16 cellular contexts compared by ENCODE assay signal in genomic region chr15:92050220-92050898, GRCh38.
DNase-seq lines count a peak whose midpoint lies in the region; ATAC-seq and TF ChIP-seq lines count a peak whose summit lies in the region.
"Had no signal": no experiment of that assay in that cellular context is flagged by ENCODE, and none has a peak within 500 bp of the region (broad histone marks: within the 10 kb centered on the region; RNA-seq: fewer than 3 reads in every experiment).

No MANE protein-coding gene starts in this region.

- H3K27me3 ChIP-seq in cardiac muscle cell (no peaks in the 10 kb centered on the region), left ventricle myocardium inferior (ENCODE audit: low read depth) (no peaks in the 10 kb centered on the region)

- H3K36me3 Mint-ChIP-seq in activated T-helper 17 cell treated with anti-CD3 and anti-CD28 coated beads, Interleukin-2, amount 50 U/mL, for 72 hours (ENCODE audit: low read depth): no peaks in the 10 kb centered on the region
- no peaks in the 10 kb centered on the region for H3K36me3 Mint-ChIP-seq in stimulated activated memory B cell treated with anti-CD40 and anti-IgM and Interleukin-4, amounts not matched to agents 10 μg/mL and 1 μg/mL and 100 μg/mL, for 72 hours
- H3K36me3 Mint-ChIP-seq: CD4-positive, alpha-beta memory T cell had no signal

- DNase-seq in cardiac muscle cell (ENCODE audit: low read depth in 1 of 2, low spot score in 1 of 2) (no peak), left ventricle myocardium inferior (no peak), left lobe of liver (ENCODE audit: low spot score) (no peak), NCI-H2107 treated with DMSO at 0.1 percent for 48 hours (lab: John Stamatoyannopoulos, UW; ENCODE audit: unreplicated experiment) (no peak)
- DNase-seq: CD4-positive, alpha-beta memory T cell; DMS153; GDM1; GM23248; HCEC 1CT; KBM-7; NCI-H1694 treated with DMSO at 0.1 percent for 48 hours; NCI-H524 treated with DMSO at 0.1 percent for 48 hours had no signal

- no peak for ATAC-seq in activated T-helper 17 cell treated with anti-CD3 and anti-CD28 coated beads, Interleukin-2, amount 50 U/mL, for 72 hours (replicated peaks)
- ATAC-seq in left lobe of liver (peak; percentile 19), GM19035 (IDR thresholded peaks at IDR 0.05; ENCODE audit: unreplicated experiment) (no peak), GM21447 (IDR thresholded peaks at IDR 0.05; ENCODE audit: unreplicated experiment) (no peak)
- peak; percentile 13 for ATAC-seq in stimulated activated memory B cell treated with anti-CD40 and anti-IgM and Interleukin-4, amounts not matched to agents 10 μg/mL and 1 μg/mL and 100 μg/mL, for 72 hours

- TF ChIP-seq CTCF in cardiac muscle cell (IDR thresholded peaks at IDR 0.05; ENCODE audit: low read depth, low read length) (no peak), left ventricle myocardium inferior (IDR thresholded peaks at IDR 0.05; ENCODE audit: borderline replicate concordance) (no peak)

- H3K9me3 ChIP-seq in cardiac muscle cell (ENCODE audit: low read depth) (no peaks in the 10 kb centered on the region), left ventricle myocardium inferior (replicated peaks) (no peaks in the 10 kb centered on the region)

- H3K27ac Mint-ChIP-seq in activated T-helper 17 cell treated with anti-CD3 and anti-CD28 coated beads, Interleukin-2, amount 50 U/mL, for 72 hours: peak overlapping the region; percentile 2
- H3K27ac Mint-ChIP-seq in stimulated activated memory B cell treated with anti-CD40 and anti-IgM and Interleukin-4, amounts not matched to agents 10 μg/mL and 1 μg/mL and 100 μg/mL, for 72 hours: no peak overlapping the region

- H3K4me1 Mint-ChIP-seq in activated T-helper 17 cell treated with anti-CD3 and anti-CD28 coated beads, Interleukin-2, amount 50 U/mL, for 72 hours: peaks cover 15% of the 10 kb centered on the region
- H3K4me1 Mint-ChIP-seq in stimulated activated memory B cell treated with anti-CD40 and anti-IgM and Interleukin-4, amounts not matched to agents 10 μg/mL and 1 μg/mL and 100 μg/mL, for 72 hours: no peaks in the 10 kb centered on the region

- H3K27ac ChIP-seq in cardiac muscle cell: peak overlapping the region; percentile 15
- H3K27ac ChIP-seq in left ventricle myocardium inferior (replicated peaks): no peak overlapping the region
- H3K27ac ChIP-seq: GM23248 had no signal

- H3K4me1 ChIP-seq in cardiac muscle cell (ENCODE audit: low read depth): peaks cover 10% of the 10 kb centered on the region
- peaks cover 47% of the 10 kb centered on the region for H3K4me1 ChIP-seq in left ventricle myocardium inferior

- no peaks in the 10 kb centered on the region for H3K9me3 Mint-ChIP-seq in activated T-helper 17 cell treated with anti-CD3 and anti-CD28 coated beads, Interleukin-2, amount 50 U/mL, for 72 hours
- H3K9me3 Mint-ChIP-seq in stimulated activated memory B cell treated with anti-CD40 and anti-IgM and Interleukin-4, amounts not matched to agents 10 μg/mL and 1 μg/mL and 100 μg/mL, for 72 hours: peaks cover under 1% of the 10 kb centered on the region
- H3K9me3 Mint-ChIP-seq: CD4-positive, alpha-beta memory T cell had no signal

- intact Hi-C loops in left ventricle myocardium inferior (cut with micrococcal nuclease): no loop called here

- H3K4me3 ChIP-seq in cardiac muscle cell (no peak overlapping the region), left ventricle myocardium inferior (no peak overlapping the region)
- H3K4me3 ChIP-seq: GM23248 had no signal

- H3K36me3 ChIP-seq in cardiac muscle cell (no peaks in the 10 kb centered on the region), left ventricle myocardium inferior (no peaks in the 10 kb centered on the region)

- no peak overlapping the region for H3K4me3 Mint-ChIP-seq in activated T-helper 17 cell treated with anti-CD3 and anti-CD28 coated beads, Interleukin-2, amount 50 U/mL, for 72 hours
- no peak overlapping the region for H3K4me3 Mint-ChIP-seq in stimulated activated memory B cell treated with anti-CD40 and anti-IgM and Interleukin-4, amounts not matched to agents 10 μg/mL and 1 μg/mL and 100 μg/mL, for 72 hours
- H3K4me3 Mint-ChIP-seq: CD4-positive, alpha-beta memory T cell had no signal

- no peaks in the 10 kb centered on the region for H3K27me3 Mint-ChIP-seq in activated T-helper 17 cell treated with anti-CD3 and anti-CD28 coated beads, Interleukin-2, amount 50 U/mL, for 72 hours
- no peaks in the 10 kb centered on the region for H3K27me3 Mint-ChIP-seq in stimulated activated memory B cell treated with anti-CD40 and anti-IgM and Interleukin-4, amounts not matched to agents 10 μg/mL and 1 μg/mL and 100 μg/mL, for 72 hours
- H3K27me3 Mint-ChIP-seq: CD4-positive, alpha-beta memory T cell had no signal

Comparison
In these comparisons a context has a peak if more than half of its experiments do, and no peak if none do; other contexts are left out.
1. ATAC-seq: peak in left lobe of liver (single experiment) and stimulated activated memory B cell treated with anti-CD40 and anti-IgM and Interleukin-4, amounts not matched to agents 10 μg/mL and 1 μg/mL and 100 μg/mL, for 72 hours (single experiment); none in activated T-helper 17 cell treated with anti-CD3 and anti-CD28 coated beads, Interleukin-2, amount 50 U/mL, for 72 hours (single experiment), GM19035 (single experiment) and GM21447 (single experiment).